ENCODE assay signal across 15 cellular contexts in genomic region chr9:115930472-115930871, GRCh38.
DNase-seq lines count a peak whose midpoint lies in the region; ATAC-seq and TF ChIP-seq lines count a peak whose summit lies in the region.
"Had no signal": no experiment of that assay in that cellular context is flagged by ENCODE, and none has a peak within 500 bp of the region (broad histone marks: within the 10 kb centered on the region; RNA-seq: fewer than 3 reads in every experiment).

No MANE protein-coding gene starts in this region.

- peaks cover 4 to 24% (median 6%) of the 10 kb centered on the region in 11 donors for H3K9me3 Mint-ChIP-seq in naive thymus-derived CD4-positive, alpha-beta T cell

- H3K4me1 ChIP-seq in neuronal stem cell (ENCODE audit: control insufficient read depth in 2 of 2, insufficient read depth in 1 of 2, low read depth in 1 of 2, low read length in 2 of 2) (no peaks in the 10 kb centered on the region), colonic mucosa (no peaks in the 10 kb centered on the region)
- H3K4me1 ChIP-seq in naive thymus-derived CD4-positive, alpha-beta T cell (ENCODE audit: control insufficient read depth in 2 of 2, insufficient read depth in 2 of 2, low read length in 2 of 2) = no peaks in the 10 kb centered on the region

- H3K27me3 ChIP-seq in neuronal stem cell (ENCODE audit: control insufficient read depth in 3 of 3, insufficient read depth in 3 of 3, low read depth in 1 of 3, low read length in 3 of 3) (no peaks in the 10 kb centered on the region), colonic mucosa (no peaks in the 10 kb centered on the region)
- H3K27me3 ChIP-seq in naive thymus-derived CD4-positive, alpha-beta T cell (ENCODE audit: control insufficient read depth in 2 of 2, insufficient read depth in 2 of 2, low read length in 2 of 2) = no peaks in the 10 kb centered on the region

- H3K36me3 ChIP-seq in neuronal stem cell (replicated peaks in 1 of 2; ENCODE audit: control insufficient read depth in 2 of 2, insufficient read depth in 2 of 2, low read length in 2 of 2) (no peaks in the 10 kb centered on the region), colonic mucosa (no peaks in the 10 kb centered on the region)
- H3K36me3 ChIP-seq in naive thymus-derived CD4-positive, alpha-beta T cell (ENCODE audit: control insufficient read depth in 2 of 3, insufficient read depth in 3 of 3, low read length in 3 of 3) = no peaks in the 10 kb centered on the region

- H4K8ac ChIP-seq in neuronal stem cell (ENCODE audit: low read depth, low read length) = no peak overlapping the region

- no peak overlapping the region for H3K14ac ChIP-seq in neuronal stem cell (ENCODE audit: low read length)

- no peak overlapping the region for H3K23ac ChIP-seq in neuronal stem cell (ENCODE audit: low read depth, low read length, poor library complexity)

- no peak overlapping the region for H4K91ac ChIP-seq in neuronal stem cell (ENCODE audit: low read depth, low read length, poor library complexity)

- no peak overlapping the region for H2BK15ac ChIP-seq in neuronal stem cell (ENCODE audit: low read length)

- no peaks in the 10 kb centered on the region for H3K79me1 ChIP-seq in neuronal stem cell (ENCODE audit: low read depth, low read length)

- H3K18ac ChIP-seq in neuronal stem cell (ENCODE audit: low read length) = no peak overlapping the region

- no peak overlapping the region for H2BK5ac ChIP-seq in neuronal stem cell (ENCODE audit: low read length)

- no peak overlapping the region for H3K4ac ChIP-seq in neuronal stem cell (ENCODE audit: low read length)

- no peak for ATAC-seq in GM18502 (IDR thresholded peaks at IDR 0.05; ENCODE audit: poor library complexity, unreplicated experiment)
- ATAC-seq in naive thymus-derived CD4-positive, alpha-beta T cell = no peak

- no peaks in the 10 kb centered on the region for H3K36me3 Mint-ChIP-seq in naive thymus-derived CD4-positive, alpha-beta T cell
- H3K36me3 Mint-ChIP-seq: CD4-positive, CD25-positive, alpha-beta regulatory T cell had no signal

- no peak for TF ChIP-seq CTCF in choroid plexus epithelial cell (conservative IDR thresholded peaks at IDR 0.05; ENCODE audit: low read depth, low read length)
- no peak for TF ChIP-seq CTCF in colonic mucosa (IDR thresholded peaks at IDR 0.05)

- peak overlapping the region; percentile 18 for H2AFZ ChIP-seq in neuronal stem cell (ENCODE audit: low read length)

- H3K27ac ChIP-seq in neuronal stem cell (replicated peaks; ENCODE audit: low read length) = no peak overlapping the region
- no peak overlapping the region for H3K27ac ChIP-seq in colonic mucosa
- H3K27ac ChIP-seq in naive thymus-derived CD4-positive, alpha-beta T cell (ENCODE audit: low read depth, low read length) = no peak overlapping the region
- H3K27ac ChIP-seq: RWPE1 had no signal

- H2BK12ac ChIP-seq in neuronal stem cell (ENCODE audit: low read length) = no peak overlapping the region

- DNase-seq in EL = peak; percentile 62
- peak; percentile 75 for DNase-seq in NCI-H226
- peak; percentile 31 for DNase-seq in choroid plexus epithelial cell (ENCODE audit: low read depth)
- no peak for DNase-seq in neuronal stem cell (ENCODE audit: low spot score)
- no peak for DNase-seq in colonic mucosa
- DNase-seq in naive thymus-derived CD4-positive, alpha-beta T cell = no peak
- DNase-seq: CD4-positive, CD25-positive, alpha-beta regulatory T cell; GF-D8; GOT3; NCI-H146; NCI-H2227 treated with DMSO at 0.1 percent for 48 hours; NCI-H526 treated with DMSO at 0.1 percent for 48 hours; NK-92 treated with Interleukin-12 subunit alpha and Interleukin-12 subunit beta, amount 100 ng/mL, for 24 hours had no signal

- H3K9me3 ChIP-seq in neuronal stem cell (replicated peaks in 1 of 2; ENCODE audit: control insufficient read depth in 2 of 2, insufficient read depth in 1 of 2, low read depth in 1 of 2, low read length in 2 of 2) (no peaks in the 10 kb centered on the region), colonic mucosa (no peaks in the 10 kb centered on the region)
- no peaks in the 10 kb centered on the region for H3K9me3 ChIP-seq in naive thymus-derived CD4-positive, alpha-beta T cell (ENCODE audit: control insufficient read depth in 2 of 3, low read length in 3 of 3)

- H3K4me3 ChIP-seq in choroid plexus epithelial cell (ENCODE audit: low read depth, low read length) = no peak overlapping the region
- H3K4me3 ChIP-seq in neuronal stem cell (ENCODE audit: low read length in 2 of 2) = no peak overlapping the region
- no peak overlapping the region for H3K4me3 ChIP-seq in colonic mucosa
- H3K4me3 ChIP-seq in naive thymus-derived CD4-positive, alpha-beta T cell (ENCODE audit: low read length) = no peak overlapping the region

- intact Hi-C loops in colonic mucosa (cut with DNase I) = no loop called here
- intact Hi-C loops in naive thymus-derived CD4-positive, alpha-beta T cell (cut with micrococcal nuclease) = no loop called here

- no peak overlapping the region for H3K4me2 ChIP-seq in neuronal stem cell (ENCODE audit: insufficient read depth, low read length, poor library complexity, severe bottlenecking)

- peaks cover 0 to 7% (median 0%) of the 10 kb centered on the region in 5 donors for H3K27me3 Mint-ChIP-seq in naive thymus-derived CD4-positive, alpha-beta T cell
- H3K27me3 Mint-ChIP-seq: CD4-positive, CD25-positive, alpha-beta regulatory T cell had no signal

- H3K27ac Mint-ChIP-seq in naive thymus-derived CD4-positive, alpha-beta T cell = no peak overlapping the region
- H3K27ac Mint-ChIP-seq: CD4-positive, CD25-positive, alpha-beta regulatory T cell had no signal

- POLR2A ChIA-PET in naive thymus-derived CD4-positive, alpha-beta T cell (lab: Charles Lee) = no interaction called here

- H2AK5ac ChIP-seq in neuronal stem cell (ENCODE audit: low read depth, low read length) = no peak overlapping the region

- no peak overlapping the region for H2BK120ac ChIP-seq in neuronal stem cell (ENCODE audit: low read depth, low read length)

- H3K4me1 Mint-ChIP-seq in naive thymus-derived CD4-positive, alpha-beta T cell = no peaks in the 10 kb centered on the region
- H3K4me1 Mint-ChIP-seq: CD4-positive, CD25-positive, alpha-beta regulatory T cell had no signal

- H3K9ac ChIP-seq in neuronal stem cell (ENCODE audit: low read depth, low read length, poor library complexity) = no peak overlapping the region
- H3K9ac ChIP-seq in colonic mucosa (ENCODE audit: low read depth in 2 of 2, low read length in 2 of 2) = no peak overlapping the region

- CTCF ChIA-PET in naive thymus-derived CD4-positive, alpha-beta T cell (lab: Charles Lee) = no interaction called here

- no peak overlapping the region for H3K4me3 Mint-ChIP-seq in naive thymus-derived CD4-positive, alpha-beta T cell
- H3K4me3 Mint-ChIP-seq: CD4-positive, CD25-positive, alpha-beta regulatory T cell had no signal

Comparison
In these comparisons a context has a peak if more than half of its experiments do, and no peak if none do; other contexts are left out.
1. DNase-seq: peak in EL (single experiment), NCI-H226 (single experiment) and choroid plexus epithelial cell (single experiment); none in neuronal stem cell (single experiment), colonic mucosa (single experiment) and naive thymus-derived CD4-positive, alpha-beta T cell (0 of 9).